In the genomic region with DNA sequence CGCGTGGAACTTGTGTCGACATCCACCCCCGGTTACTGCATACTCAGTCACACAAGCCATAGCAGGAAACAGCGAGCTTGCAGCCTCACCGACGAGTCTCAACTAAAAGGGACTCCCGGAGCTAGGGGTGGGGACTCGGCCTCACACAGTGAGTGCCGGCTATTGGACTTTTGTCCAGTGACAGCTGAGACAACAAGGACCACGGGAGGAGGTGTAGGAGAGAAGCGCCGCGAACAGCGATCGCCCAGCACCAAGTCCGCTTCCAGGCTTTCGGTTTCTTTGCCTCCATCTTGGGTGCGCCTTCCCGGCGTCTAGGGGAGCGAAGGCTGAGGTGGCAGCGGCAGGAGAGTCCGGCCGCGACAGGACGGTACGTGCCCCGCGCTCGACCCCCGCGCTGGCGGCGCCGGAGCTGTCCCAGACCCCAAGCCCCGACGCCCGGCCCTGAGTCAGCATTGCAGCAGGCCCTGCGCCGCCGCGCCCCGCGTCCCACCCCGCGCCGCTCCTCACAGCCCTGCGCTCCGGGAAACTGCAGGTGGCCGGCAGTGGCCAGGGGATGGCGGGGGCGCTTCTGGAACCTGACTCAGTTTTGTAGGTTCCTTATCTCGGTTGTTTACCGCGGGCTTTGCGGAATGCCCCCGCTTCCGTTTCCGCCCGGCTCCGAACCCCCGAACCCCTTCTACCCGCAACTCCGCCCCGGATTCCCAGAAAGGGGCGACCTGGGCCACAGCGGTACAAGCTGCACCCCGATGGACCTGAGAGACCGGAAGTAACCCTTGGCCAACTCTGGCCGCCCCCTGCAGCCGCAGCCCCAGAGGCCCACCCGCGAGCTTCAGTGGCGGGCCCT, we compare ENCODE assay signal across 1 cellular context.
TF ChIP-seq lines count a peak whose summit lies in the region.

A gene (plus strand): TSS at position 50 of the 844 bp plus-strand sequence. CDS start 13,702 bp downstream, outside the sequence.

TF ChIP-seq in HepG2, 621 proteins besides CTCF, POLR2A, EP300 and RAD21 (continued from another document and continues in another):
- TF ChIP-seq, protein P1, sequence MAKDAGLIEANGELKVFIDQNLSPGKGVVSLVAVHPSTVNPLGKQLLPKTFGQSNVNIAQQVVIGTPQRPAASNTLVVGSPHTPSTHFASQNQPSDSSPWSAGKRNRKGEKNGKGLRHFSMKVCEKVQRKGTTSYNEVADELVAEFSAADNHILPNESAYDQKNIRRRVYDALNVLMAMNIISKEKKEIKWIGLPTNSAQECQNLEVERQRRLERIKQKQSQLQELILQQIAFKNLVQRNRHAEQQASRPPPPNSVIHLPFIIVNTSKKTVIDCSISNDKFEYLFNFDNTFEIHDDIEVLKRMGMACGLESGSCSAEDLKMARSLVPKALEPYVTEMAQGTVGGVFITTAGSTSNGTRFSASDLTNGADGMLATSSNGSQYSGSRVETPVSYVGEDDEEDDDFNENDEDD (CRISPR knock-in tag; IDR thresholded peaks at IDR 0.05; ENCODE audit: borderline replicate concordance): no peak; the same call in 1 of the 2 replicates
- TF ChIP-seq ZNF382 (CRISPR knock-in tag; IDR thresholded peaks at IDR 0.05; ENCODE audit: borderline replicate concordance) (no peak), ELF4 (CRISPR knock-in tag; IDR thresholded peaks at IDR 0.05; ENCODE audit: borderline replicate concordance) (peak; percentile 82; the same call in 1 of the 2 replicates), ZNF703 (CRISPR knock-in tag; IDR thresholded peaks at IDR 0.05; ENCODE audit: borderline replicate concordance) (peak; percentile 68; the same call in 1 of the 2 replicates), RFXAP (CRISPR knock-in tag; IDR thresholded peaks at IDR 0.05; ENCODE audit: borderline replicate concordance) (peak; percentile 84), ZNF547 (CRISPR knock-in tag; IDR thresholded peaks at IDR 0.05) (peak; percentile 61; the same call in 1 of the 2 replicates), ZMYM4 (CRISPR knock-in tag; IDR thresholded peaks at IDR 0.05) (peak; percentile 71), ZBTB1 (CRISPR knock-in tag; IDR thresholded peaks at IDR 0.05; ENCODE audit: borderline replicate concordance) (no peak; the same call in 1 of the 2 replicates), MEIS2 (CRISPR knock-in tag; IDR thresholded peaks at IDR 0.05) (peak; percentile 44), SMYD3 (CRISPR knock-in tag; IDR thresholded peaks at IDR 0.05) (peak; percentile 35; the same call in 1 of the 2 replicates), GABPB1 (CRISPR knock-in tag; IDR thresholded peaks at IDR 0.05) (peak; percentile 95), ZNF496 (CRISPR knock-in tag; IDR thresholded peaks at IDR 0.05; ENCODE audit: insufficient replicate concordance) (no peak), MEIS1 (CRISPR knock-in tag; IDR thresholded peaks at IDR 0.05; ENCODE audit: borderline replicate concordance) (no peak), ARHGAP35 (CRISPR knock-in tag; IDR thresholded peaks at IDR 0.05; ENCODE audit: borderline replicate concordance) (no peak; the same call in 1 of the 2 replicates), HNRNPK (IDR thresholded peaks at IDR 0.05; ENCODE audit: low read depth, low read length, poor library complexity, severe bottlenecking) (peak; percentile 79), ZNF180 (CRISPR knock-in tag; IDR thresholded peaks at IDR 0.05; ENCODE audit: borderline replicate concordance, low read depth) (no peak), SNAI1 (CRISPR knock-in tag; IDR thresholded peaks at IDR 0.05; ENCODE audit: borderline replicate concordance) (0 out of 2 replicates have a peak, but pooled peaks have one; percentile 70), ZNF451 (CRISPR knock-in tag; IDR thresholded peaks at IDR 0.05) (peak; percentile 92), ZNF383 (CRISPR knock-in tag; IDR thresholded peaks at IDR 0.05; ENCODE audit: borderline replicate concordance) (peak; percentile 90), KLF11 (CRISPR knock-in tag; IDR thresholded peaks at IDR 0.05) (peak; percentile 54; the same call in 1 of the 2 replicates), ZNF614 (CRISPR knock-in tag; IDR thresholded peaks at IDR 0.05; ENCODE audit: borderline replicate concordance) (0 out of 2 replicates have a peak, but pooled peaks have one; percentile 69), NRL (CRISPR knock-in tag; IDR thresholded peaks at IDR 0.05; ENCODE audit: borderline replicate concordance) (no peak; the same call in none of the 2 replicates), FOXK2 (IDR thresholded peaks at IDR 0.05) (peak; percentile 53; the same call in 1 of the 2 replicates), U2AF2 (IDR thresholded peaks at IDR 0.05; ENCODE audit: low read depth, low read length) (no peak; the same call in 1 of the 2 replicates)
- TF ChIP-seq, protein P2, sequence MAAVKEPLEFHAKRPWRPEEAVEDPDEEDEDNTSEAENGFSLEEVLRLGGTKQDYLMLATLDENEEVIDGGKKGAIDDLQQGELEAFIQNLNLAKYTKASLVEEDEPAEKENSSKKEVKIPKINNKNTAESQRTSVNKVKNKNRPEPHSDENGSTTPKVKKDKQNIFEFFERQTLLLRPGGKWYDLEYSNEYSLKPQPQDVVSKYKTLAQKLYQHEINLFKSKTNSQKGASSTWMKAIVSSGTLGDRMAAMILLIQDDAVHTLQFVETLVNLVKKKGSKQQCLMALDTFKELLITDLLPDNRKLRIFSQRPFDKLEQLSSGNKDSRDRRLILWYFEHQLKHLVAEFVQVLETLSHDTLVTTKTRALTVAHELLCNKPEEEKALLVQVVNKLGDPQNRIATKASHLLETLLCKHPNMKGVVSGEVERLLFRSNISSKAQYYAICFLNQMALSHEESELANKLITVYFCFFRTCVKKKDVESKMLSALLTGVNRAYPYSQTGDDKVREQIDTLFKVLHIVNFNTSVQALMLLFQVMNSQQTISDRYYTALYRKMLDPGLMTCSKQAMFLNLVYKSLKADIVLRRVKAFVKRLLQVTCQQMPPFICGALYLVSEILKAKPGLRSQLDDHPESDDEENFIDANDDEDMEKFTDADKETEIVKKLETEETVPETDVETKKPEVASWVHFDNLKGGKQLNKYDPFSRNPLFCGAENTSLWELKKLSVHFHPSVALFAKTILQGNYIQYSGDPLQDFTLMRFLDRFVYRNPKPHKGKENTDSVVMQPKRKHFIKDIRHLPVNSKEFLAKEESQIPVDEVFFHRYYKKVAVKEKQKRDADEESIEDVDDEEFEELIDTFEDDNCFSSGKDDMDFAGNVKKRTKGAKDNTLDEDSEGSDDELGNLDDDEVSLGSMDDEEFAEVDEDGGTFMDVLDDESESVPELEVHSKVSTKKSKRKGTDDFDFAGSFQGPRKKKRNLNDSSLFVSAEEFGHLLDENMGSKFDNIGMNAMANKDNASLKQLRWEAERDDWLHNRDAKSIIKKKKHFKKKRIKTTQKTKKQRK (IDR thresholded peaks at IDR 0.05; ENCODE audit: low read length): no peak
- TF ChIP-seq, protein P3, sequence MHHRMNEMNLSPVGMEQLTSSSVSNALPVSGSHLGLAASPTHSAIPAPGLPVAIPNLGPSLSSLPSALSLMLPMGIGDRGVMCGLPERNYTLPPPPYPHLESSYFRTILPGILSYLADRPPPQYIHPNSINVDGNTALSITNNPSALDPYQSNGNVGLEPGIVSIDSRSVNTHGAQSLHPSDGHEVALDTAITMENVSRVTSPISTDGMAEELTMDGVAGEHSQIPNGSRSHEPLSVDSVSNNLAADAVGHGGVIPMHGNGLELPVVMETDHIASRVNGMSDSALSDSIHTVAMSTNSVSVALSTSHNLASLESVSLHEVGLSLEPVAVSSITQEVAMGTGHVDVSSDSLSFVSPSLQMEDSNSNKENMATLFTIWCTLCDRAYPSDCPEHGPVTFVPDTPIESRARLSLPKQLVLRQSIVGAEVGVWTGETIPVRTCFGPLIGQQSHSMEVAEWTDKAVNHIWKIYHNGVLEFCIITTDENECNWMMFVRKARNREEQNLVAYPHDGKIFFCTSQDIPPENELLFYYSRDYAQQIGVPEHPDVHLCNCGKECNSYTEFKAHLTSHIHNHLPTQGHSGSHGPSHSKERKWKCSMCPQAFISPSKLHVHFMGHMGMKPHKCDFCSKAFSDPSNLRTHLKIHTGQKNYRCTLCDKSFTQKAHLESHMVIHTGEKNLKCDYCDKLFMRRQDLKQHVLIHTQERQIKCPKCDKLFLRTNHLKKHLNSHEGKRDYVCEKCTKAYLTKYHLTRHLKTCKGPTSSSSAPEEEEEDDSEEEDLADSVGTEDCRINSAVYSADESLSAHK (CRISPR knock-in tag; IDR thresholded peaks at IDR 0.05; ENCODE audit: borderline replicate concordance): no peak
- TF ChIP-seq, protein P4, sequence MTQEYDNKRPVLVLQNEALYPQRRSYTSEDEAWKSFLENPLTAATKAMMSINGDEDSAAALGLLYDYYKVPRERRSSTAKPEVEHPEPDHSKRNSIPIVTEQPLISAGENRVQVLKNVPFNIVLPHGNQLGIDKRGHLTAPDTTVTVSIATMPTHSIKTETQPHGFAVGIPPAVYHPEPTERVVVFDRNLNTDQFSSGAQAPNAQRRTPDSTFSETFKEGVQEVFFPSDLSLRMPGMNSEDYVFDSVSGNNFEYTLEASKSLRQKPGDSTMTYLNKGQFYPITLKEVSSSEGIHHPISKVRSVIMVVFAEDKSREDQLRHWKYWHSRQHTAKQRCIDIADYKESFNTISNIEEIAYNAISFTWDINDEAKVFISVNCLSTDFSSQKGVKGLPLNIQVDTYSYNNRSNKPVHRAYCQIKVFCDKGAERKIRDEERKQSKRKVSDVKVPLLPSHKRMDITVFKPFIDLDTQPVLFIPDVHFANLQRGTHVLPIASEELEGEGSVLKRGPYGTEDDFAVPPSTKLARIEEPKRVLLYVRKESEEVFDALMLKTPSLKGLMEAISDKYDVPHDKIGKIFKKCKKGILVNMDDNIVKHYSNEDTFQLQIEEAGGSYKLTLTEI (CRISPR knock-in tag; conservative IDR thresholded peaks at IDR 0.05): no peak
- TF ChIP-seq, protein P5, sequence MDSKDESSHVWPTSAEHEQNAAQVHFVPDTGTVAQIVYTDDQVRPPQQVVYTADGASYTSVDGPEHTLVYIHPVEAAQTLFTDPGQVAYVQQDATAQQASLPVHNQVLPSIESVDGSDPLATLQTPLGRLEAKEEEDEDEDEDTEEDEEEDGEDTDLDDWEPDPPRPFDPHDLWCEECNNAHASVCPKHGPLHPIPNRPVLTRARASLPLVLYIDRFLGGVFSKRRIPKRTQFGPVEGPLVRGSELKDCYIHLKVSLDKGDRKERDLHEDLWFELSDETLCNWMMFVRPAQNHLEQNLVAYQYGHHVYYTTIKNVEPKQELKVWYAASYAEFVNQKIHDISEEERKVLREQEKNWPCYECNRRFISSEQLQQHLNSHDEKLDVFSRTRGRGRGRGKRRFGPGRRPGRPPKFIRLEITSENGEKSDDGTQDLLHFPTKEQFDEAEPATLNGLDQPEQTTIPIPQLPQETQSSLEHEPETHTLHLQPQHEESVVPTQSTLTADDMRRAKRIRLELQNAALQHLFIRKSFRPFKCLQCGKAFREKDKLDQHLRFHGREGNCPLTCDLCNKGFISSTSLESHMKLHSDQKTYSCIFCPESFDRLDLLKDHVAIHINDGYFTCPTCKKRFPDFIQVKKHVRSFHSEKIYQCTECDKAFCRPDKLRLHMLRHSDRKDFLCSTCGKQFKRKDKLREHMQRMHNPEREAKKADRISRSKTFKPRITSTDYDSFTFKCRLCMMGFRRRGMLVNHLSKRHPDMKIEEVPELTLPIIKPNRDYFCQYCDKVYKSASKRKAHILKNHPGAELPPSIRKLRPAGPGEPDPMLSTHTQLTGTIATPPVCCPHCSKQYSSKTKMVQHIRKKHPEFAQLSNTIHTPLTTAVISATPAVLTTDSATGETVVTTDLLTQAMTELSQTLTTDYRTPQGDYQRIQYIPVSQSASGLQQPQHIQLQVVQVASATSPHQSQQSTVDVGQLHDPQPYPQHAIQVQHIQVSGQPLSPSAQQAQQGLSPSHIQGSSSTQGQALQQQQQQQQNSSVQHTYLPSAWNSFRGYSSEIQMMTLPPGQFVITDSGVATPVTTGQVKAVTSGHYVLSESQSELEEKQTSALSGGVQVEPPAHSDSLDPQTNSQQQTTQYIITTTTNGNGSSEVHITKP (CRISPR knock-in tag; IDR thresholded peaks at IDR 0.05; ENCODE audit: low read depth): 0 out of 2 replicates have a peak, but pooled peaks have one; percentile 32
- TF ChIP-seq, protein P6, sequence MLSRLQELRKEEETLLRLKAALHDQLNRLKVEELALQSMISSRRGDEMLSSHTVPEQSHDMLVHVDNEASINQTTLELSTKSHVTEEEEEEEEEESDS (CRISPR knock-in tag; IDR thresholded peaks at IDR 0.05; ENCODE audit: borderline replicate concordance): no peak
- TF ChIP-seq, protein P7, sequence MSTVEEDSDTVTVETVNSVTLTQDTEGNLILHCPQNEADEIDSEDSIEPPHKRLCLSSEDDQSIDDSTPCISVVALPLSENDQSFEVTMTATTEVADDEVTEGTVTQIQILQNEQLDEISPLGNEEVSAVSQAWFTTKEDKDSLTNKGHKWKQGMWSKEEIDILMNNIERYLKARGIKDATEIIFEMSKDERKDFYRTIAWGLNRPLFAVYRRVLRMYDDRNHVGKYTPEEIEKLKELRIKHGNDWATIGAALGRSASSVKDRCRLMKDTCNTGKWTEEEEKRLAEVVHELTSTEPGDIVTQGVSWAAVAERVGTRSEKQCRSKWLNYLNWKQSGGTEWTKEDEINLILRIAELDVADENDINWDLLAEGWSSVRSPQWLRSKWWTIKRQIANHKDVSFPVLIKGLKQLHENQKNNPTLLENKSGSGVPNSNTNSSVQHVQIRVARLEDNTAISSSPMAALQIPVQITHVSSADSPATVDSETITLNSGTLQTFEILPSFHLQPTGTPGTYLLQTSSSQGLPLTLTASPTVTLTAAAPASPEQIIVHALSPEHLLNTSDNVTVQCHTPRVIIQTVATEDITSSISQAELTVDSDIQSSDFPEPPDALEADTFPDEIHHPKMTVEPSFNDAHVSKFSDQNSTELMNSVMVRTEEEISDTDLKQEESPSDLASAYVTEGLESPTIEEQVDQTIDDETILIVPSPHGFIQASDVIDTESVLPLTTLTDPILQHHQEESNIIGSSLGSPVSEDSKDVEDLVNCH (CRISPR knock-in tag; IDR thresholded peaks at IDR 0.05): no peak
- TF ChIP-seq, protein P8, sequence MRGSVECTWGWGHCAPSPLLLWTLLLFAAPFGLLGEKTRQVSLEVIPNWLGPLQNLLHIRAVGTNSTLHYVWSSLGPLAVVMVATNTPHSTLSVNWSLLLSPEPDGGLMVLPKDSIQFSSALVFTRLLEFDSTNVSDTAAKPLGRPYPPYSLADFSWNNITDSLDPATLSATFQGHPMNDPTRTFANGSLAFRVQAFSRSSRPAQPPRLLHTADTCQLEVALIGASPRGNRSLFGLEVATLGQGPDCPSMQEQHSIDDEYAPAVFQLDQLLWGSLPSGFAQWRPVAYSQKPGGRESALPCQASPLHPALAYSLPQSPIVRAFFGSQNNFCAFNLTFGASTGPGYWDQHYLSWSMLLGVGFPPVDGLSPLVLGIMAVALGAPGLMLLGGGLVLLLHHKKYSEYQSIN (CRISPR knock-in tag; IDR thresholded peaks at IDR 0.05; ENCODE audit: borderline replicate concordance): no peak
- TF ChIP-seq, protein P9, sequence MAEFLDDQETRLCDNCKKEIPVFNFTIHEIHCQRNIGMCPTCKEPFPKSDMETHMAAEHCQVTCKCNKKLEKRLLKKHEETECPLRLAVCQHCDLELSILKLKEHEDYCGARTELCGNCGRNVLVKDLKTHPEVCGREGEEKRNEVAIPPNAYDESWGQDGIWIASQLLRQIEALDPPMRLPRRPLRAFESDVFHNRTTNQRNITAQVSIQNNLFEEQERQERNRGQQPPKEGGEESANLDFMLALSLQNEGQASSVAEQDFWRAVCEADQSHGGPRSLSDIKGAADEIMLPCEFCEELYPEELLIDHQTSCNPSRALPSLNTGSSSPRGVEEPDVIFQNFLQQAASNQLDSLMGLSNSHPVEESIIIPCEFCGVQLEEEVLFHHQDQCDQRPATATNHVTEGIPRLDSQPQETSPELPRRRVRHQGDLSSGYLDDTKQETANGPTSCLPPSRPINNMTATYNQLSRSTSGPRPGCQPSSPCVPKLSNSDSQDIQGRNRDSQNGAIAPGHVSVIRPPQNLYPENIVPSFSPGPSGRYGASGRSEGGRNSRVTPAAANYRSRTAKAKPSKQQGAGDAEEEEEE (CRISPR knock-in tag; IDR thresholded peaks at IDR 0.05; ENCODE audit: borderline replicate concordance): no peak
